ENCODE assay signal across 9 cellular contexts in genomic region chr5:139094154-139095131, GRCh38.
DNase-seq lines count a peak whose midpoint lies in the region; ATAC-seq and TF ChIP-seq lines count a peak whose summit lies in the region.
"Had no signal": no experiment of that assay in that cellular context is flagged by ENCODE, and none has a peak within 500 bp of the region (broad histone marks: within the 10 kb centered on the region; RNA-seq: fewer than 3 reads in every experiment).

No MANE protein-coding gene starts in this region.

- H3K36me3 ChIP-seq in endodermal cell (ENCODE audit: control insufficient read depth, insufficient read depth, low read length) = no peaks in the 10 kb centered on the region

- H3K4me1 Mint-ChIP-seq in activated CD8-positive, alpha-beta T cell treated with anti-CD3 and anti-CD28 coated beads for 36 hours (ENCODE audit: low read depth) = peaks cover 11% of the 10 kb centered on the region
- H3K4me1 Mint-ChIP-seq in activated CD8-positive, alpha-beta T cell treated with anti-CD3 and anti-CD28 coated beads, Interleukin-2, amount 10 ng/mL, durations not matched to agents 7 days and 5 days (ENCODE audit: low read depth) = peaks cover 7% of the 10 kb centered on the region
- peaks cover 21% of the 10 kb centered on the region for H3K4me1 Mint-ChIP-seq in stimulated activated naive CD8-positive, alpha-beta T cell treated with anti-CD3 and anti-CD28 coated beads, Interleukin-15, amount 100 ng/mL, for 72 hours
- H3K4me1 Mint-ChIP-seq in endodermal cell = no peaks in the 10 kb centered on the region

- intact Hi-C loops in activated CD8-positive, alpha-beta T cell treated with anti-CD3 and anti-CD28 coated beads for 36 hours (cut with micrococcal nuclease) = no loop called here

- DNase-seq in activated CD8-positive, alpha-beta T cell treated with anti-CD3 and anti-CD28 coated beads for 36 hours = no peak
- DNase-seq in activated CD8-positive, alpha-beta T cell treated with anti-CD3 and anti-CD28 coated beads, Interleukin-2, amount 10 ng/mL, durations not matched to agents 7 days and 5 days = no peak
- DNase-seq in stimulated activated naive CD8-positive, alpha-beta T cell treated with anti-CD3 and anti-CD28 coated beads, Interleukin-15, amount 100 ng/mL, for 72 hours = no peak
- DNase-seq in endodermal cell (no peak), globus pallidus (ENCODE audit: low spot score) (no peak), inferior parietal cortex (ENCODE audit: extremely low spot score) (no peak)

- no peak for TF ChIP-seq CTCF in activated CD8-positive, alpha-beta T cell treated with anti-CD3 and anti-CD28 coated beads for 36 hours (IDR thresholded peaks at IDR 0.05)
- TF ChIP-seq CTCF in endodermal cell (conservative IDR thresholded peaks at IDR 0.05) = no peak

- peaks cover 4% of the 10 kb centered on the region for H3K36me3 Mint-ChIP-seq in activated CD8-positive, alpha-beta T cell treated with anti-CD3 and anti-CD28 coated beads for 36 hours (ENCODE audit: low read depth)
- H3K36me3 Mint-ChIP-seq in activated CD8-positive, alpha-beta T cell treated with anti-CD3 and anti-CD28 coated beads, Interleukin-2, amount 10 ng/mL, durations not matched to agents 7 days and 5 days (ENCODE audit: low read depth) = no peaks in the 10 kb centered on the region
- no peaks in the 10 kb centered on the region for H3K36me3 Mint-ChIP-seq in endodermal cell (ENCODE audit: low read depth)

- no peaks in the 10 kb centered on the region for H3K27me3 ChIP-seq in endodermal cell (ENCODE audit: control insufficient read depth, insufficient read depth, low read length, poor library complexity, severe bottlenecking)

- H3K27ac ChIP-seq in endodermal cell (ENCODE audit: low read depth, low read length) = no peak overlapping the region
- H3K27ac ChIP-seq: KMS-11 had no signal

- no peak overlapping the region for H3K4me3 ChIP-seq in endodermal cell (ENCODE audit: low read length)

- H3K27me3 Mint-ChIP-seq in activated CD8-positive, alpha-beta T cell treated with anti-CD3 and anti-CD28 coated beads for 36 hours = no peaks in the 10 kb centered on the region
- no peaks in the 10 kb centered on the region for H3K27me3 Mint-ChIP-seq in activated CD8-positive, alpha-beta T cell treated with anti-CD3 and anti-CD28 coated beads, Interleukin-2, amount 10 ng/mL, durations not matched to agents 7 days and 5 days (ENCODE audit: low read depth)
- H3K27me3 Mint-ChIP-seq in stimulated activated naive CD8-positive, alpha-beta T cell treated with anti-CD3 and anti-CD28 coated beads, Interleukin-15, amount 100 ng/mL, for 72 hours = no peaks in the 10 kb centered on the region
- no peaks in the 10 kb centered on the region for H3K27me3 Mint-ChIP-seq in endodermal cell (ENCODE audit: insufficient read depth)

- no peak overlapping the region for H3K9ac ChIP-seq in endodermal cell (ENCODE audit: extremely low read depth, low read length, poor library complexity, severe bottlenecking)
- H3K9ac ChIP-seq: KMS-11 had no signal

- H3K4me1 ChIP-seq in endodermal cell (ENCODE audit: control insufficient read depth, insufficient read depth, low read length) = no peaks in the 10 kb centered on the region

- ATAC-seq in activated CD8-positive, alpha-beta T cell treated with anti-CD3 and anti-CD28 coated beads for 36 hours = peak; percentile 39
- ATAC-seq in activated CD8-positive, alpha-beta T cell treated with anti-CD3 and anti-CD28 coated beads, Interleukin-2, amount 10 ng/mL, durations not matched to agents 7 days and 5 days = no peak
- ATAC-seq in HG02623 (IDR thresholded peaks at IDR 0.05; ENCODE audit: unreplicated experiment) (peak; percentile 82), HG03521 (IDR thresholded peaks at IDR 0.05; ENCODE audit: unreplicated experiment) (peak; percentile 92)
- peak; percentile 80 for ATAC-seq in stimulated activated naive CD8-positive, alpha-beta T cell treated with anti-CD3 and anti-CD28 coated beads, Interleukin-15, amount 100 ng/mL, for 72 hours

- WGBS in endodermal cell (ENCODE audit: insufficient coverage in 1 of 2, insufficient read length in 1 of 2), 2 experiments = 76% methylated on average over 1 of the region's 1 CpG; no CpG with 5 or more reads in 1 of the 2 experiments

- H3K9me3 ChIP-seq in endodermal cell (ENCODE audit: control insufficient read depth, low read length) = no peaks in the 10 kb centered on the region

- CTCF ChIA-PET in activated CD8-positive, alpha-beta T cell treated with anti-CD3 and anti-CD28 coated beads for 36 hours (lab: Charles Lee) = no interaction called here
- CTCF ChIA-PET in activated CD8-positive, alpha-beta T cell treated with anti-CD3 and anti-CD28 coated beads, Interleukin-2, amount 10 ng/mL, durations not matched to agents 7 days and 5 days (lab: Charles Lee) = no interaction called here

- no peak overlapping the region for H3K4me3 Mint-ChIP-seq in activated CD8-positive, alpha-beta T cell treated with anti-CD3 and anti-CD28 coated beads for 36 hours
- H3K4me3 Mint-ChIP-seq in activated CD8-positive, alpha-beta T cell treated with anti-CD3 and anti-CD28 coated beads, Interleukin-2, amount 10 ng/mL, durations not matched to agents 7 days and 5 days = no peak overlapping the region
- peak overlapping the region in 1 of 2 donors; percentile 6 for H3K4me3 Mint-ChIP-seq in stimulated activated naive CD8-positive, alpha-beta T cell treated with anti-CD3 and anti-CD28 coated beads, Interleukin-15, amount 100 ng/mL, for 72 hours
- no peak overlapping the region for H3K4me3 Mint-ChIP-seq in endodermal cell

- POLR2A ChIA-PET in activated CD8-positive, alpha-beta T cell treated with anti-CD3 and anti-CD28 coated beads for 36 hours (lab: Charles Lee) = no interaction called here
- POLR2A ChIA-PET in activated CD8-positive, alpha-beta T cell treated with anti-CD3 and anti-CD28 coated beads, Interleukin-2, amount 10 ng/mL, durations not matched to agents 7 days and 5 days (lab: Charles Lee) = no interaction called here

- H3K27ac Mint-ChIP-seq in activated CD8-positive, alpha-beta T cell treated with anti-CD3 and anti-CD28 coated beads for 36 hours = peak overlapping the region; percentile 7
- H3K27ac Mint-ChIP-seq in activated CD8-positive, alpha-beta T cell treated with anti-CD3 and anti-CD28 coated beads, Interleukin-2, amount 10 ng/mL, durations not matched to agents 7 days and 5 days = no peak overlapping the region
- H3K27ac Mint-ChIP-seq in stimulated activated naive CD8-positive, alpha-beta T cell treated with anti-CD3 and anti-CD28 coated beads, Interleukin-15, amount 100 ng/mL, for 72 hours = peak overlapping the region in 1 of 2 donors; percentile 41
- H3K27ac Mint-ChIP-seq in endodermal cell = no peak overlapping the region

- H3K9me3 Mint-ChIP-seq in activated CD8-positive, alpha-beta T cell treated with anti-CD3 and anti-CD28 coated beads for 36 hours = no peaks in the 10 kb centered on the region
- no peaks in the 10 kb centered on the region for H3K9me3 Mint-ChIP-seq in activated CD8-positive, alpha-beta T cell treated with anti-CD3 and anti-CD28 coated beads, Interleukin-2, amount 10 ng/mL, durations not matched to agents 7 days and 5 days (ENCODE audit: insufficient read depth)
- H3K9me3 Mint-ChIP-seq in stimulated activated naive CD8-positive, alpha-beta T cell treated with anti-CD3 and anti-CD28 coated beads, Interleukin-15, amount 100 ng/mL, for 72 hours = no peaks in the 10 kb centered on the region
- H3K9me3 Mint-ChIP-seq in endodermal cell = no peaks in the 10 kb centered on the region
